Comparison of ENCODE assay signal across 11 cellular contexts in the genomic region with DNA sequence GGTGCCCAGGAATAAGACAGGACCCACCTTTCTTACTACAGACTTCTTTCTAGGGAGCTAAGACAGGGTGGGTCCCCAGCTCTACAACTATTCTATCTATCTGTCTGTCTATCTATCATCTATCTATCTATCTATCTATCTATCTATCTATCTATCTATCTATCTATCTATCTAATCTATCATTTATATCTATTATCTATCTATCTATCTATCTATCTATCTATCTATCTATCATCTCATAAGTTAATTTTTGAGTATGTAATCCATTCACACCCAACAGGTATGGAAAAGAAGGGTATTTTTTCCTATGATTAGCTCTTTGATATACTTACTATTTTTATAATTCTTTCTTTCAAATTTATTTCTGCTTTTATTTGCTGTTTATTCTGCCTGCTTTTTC.
"Had no signal": no experiment of that assay in that cellular context is flagged by ENCODE, and none has a peak within 500 bp of the region (broad histone marks: within the 10 kb centered on the region; RNA-seq: fewer than 3 reads in every experiment).

No MANE protein-coding gene starts in this region.

- H3K9ac ChIP-seq: GM23248 had no signal

- H3K4me3 ChIP-seq: GM23248, GM23338, HAP-1 had no signal

- H3K27ac ChIP-seq: GM23248 had no signal

- DNase-seq: GM23248, GOT3, H7, H9, HCEC 1CT, HFFc6 had no signal

- H2AFZ ChIP-seq: GM23248, GM23338 had no signal

- FAIRE-seq: H1, H54 had no signal

- ATAC-seq: GM23338, HCT116 had no signal

- H3K36me3 ChIP-seq: HAP-1 had no signal

- H3K4me2 ChIP-seq: GM23338 had no signal
